Comparison of ENCODE assay signal across 16 cellular contexts in the genomic region with DNA sequence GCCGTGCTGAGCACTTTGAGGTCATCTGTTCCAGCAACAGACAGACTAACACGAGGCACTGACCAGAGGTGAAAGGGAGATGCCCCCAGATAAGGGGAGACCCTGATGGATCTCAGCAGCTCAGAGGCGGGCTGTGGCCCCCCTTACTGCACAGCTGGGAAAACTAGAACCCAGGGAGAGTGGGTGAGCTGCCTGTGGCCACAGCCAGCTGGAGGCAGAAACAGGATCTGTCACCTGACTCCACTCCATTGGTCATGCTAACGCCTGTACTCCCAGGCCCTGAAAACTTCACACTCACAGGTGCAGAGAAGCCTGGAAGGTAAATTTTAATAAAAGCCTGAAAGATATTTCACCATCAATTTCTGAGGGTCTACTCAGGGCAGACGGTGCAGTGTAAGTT.
A peak's percentile ranks its signal among the peaks of the same experiment; 100 is the strongest.
DNase-seq lines count a peak whose midpoint lies in the region; ATAC-seq and TF ChIP-seq lines count a peak whose summit lies in the region.
"Had no signal": no experiment of that assay in that cellular context is flagged by ENCODE, and none has a peak within 500 bp of the region (broad histone marks: within the 10 kb centered on the region; RNA-seq: fewer than 3 reads in every experiment).

No MANE protein-coding gene starts in this region.

- DNase-seq in NCI-H2029 treated with DMSO at 0.1 percent for 48 hours (lab: John Stamatoyannopoulos, UW) (peak; percentile 3), NCI-H2029 (lab: John Stamatoyannopoulos, UW) (no peak), SJCRH30 (peak; percentile 76 to 87), nephron progenitor cell (no peak), coronary artery (ENCODE audit: low spot score) (no peak), cerebellar cortex (ENCODE audit: low spot score) (no peak)
- DNase-seq in CD4-positive, alpha-beta T cell = no peak
- no peak for DNase-seq in activated naive CD4-positive, alpha-beta T cell treated with anti-CD3 and anti-CD28 coated beads, Interleukin-2, amount 10 ng/mL, durations not matched to agents 7 days and 5 days
- DNase-seq: 8988T, GF-D8, KG1, NCI-H1436, NCI-H2081, NCI-H446, NCI-H748 treated with DMSO at 0.1 percent for 48 hours had no signal

- peaks cover 11% of the 10 kb centered on the region; the same call in 1 of the 2 replicates for H3K4me1 ChIP-seq in SJCRH30

- TF ChIP-seq CTCF in CD4-positive, alpha-beta T cell (IDR thresholded peaks at IDR 0.05) = no peak
- TF ChIP-seq CTCF in nephron progenitor cell (IDR thresholded peaks at IDR 0.05) = no peak
- no peak for TF ChIP-seq CTCF in coronary artery (IDR thresholded peaks at IDR 0.05)

- H3K36me3 Mint-ChIP-seq in CD4-positive, alpha-beta T cell (ENCODE audit: low read depth) = peaks cover 28% of the 10 kb centered on the region
- peaks cover 34% of the 10 kb centered on the region for H3K36me3 Mint-ChIP-seq in nephron progenitor cell (ENCODE audit: low read depth)
- peaks cover 2% of the 10 kb centered on the region for H3K36me3 Mint-ChIP-seq in activated naive CD4-positive, alpha-beta T cell treated with anti-CD3 and anti-CD28 coated beads, Interleukin-2, amount 10 ng/mL, durations not matched to agents 7 days and 5 days

- no peaks in the 10 kb centered on the region for H3K9me3 ChIP-seq in CD4-positive, alpha-beta T cell (ENCODE audit: control insufficient read depth, low read length)
- H3K9me3 ChIP-seq in SJCRH30 (replicated peaks) = no peaks in the 10 kb centered on the region

- intact Hi-C loops in CD4-positive, alpha-beta T cell (cut with DNase I, micrococcal nuclease) = no loop called here

- no peaks in the 10 kb centered on the region for H3K36me3 ChIP-seq in SJCRH30

- CTCF ChIA-PET in CD4-positive, alpha-beta T cell (lab: Charles Lee) = no interaction called here
- CTCF ChIA-PET in activated naive CD4-positive, alpha-beta T cell treated with anti-CD3 and anti-CD28 coated beads, Interleukin-2, amount 10 ng/mL, durations not matched to agents 7 days and 5 days (lab: Charles Lee) = no interaction called here

- POLR2A ChIA-PET in CD4-positive, alpha-beta T cell (lab: Charles Lee) = no interaction called here

- H3K9me3 Mint-ChIP-seq in CD4-positive, alpha-beta T cell = no peaks in the 10 kb centered on the region
- H3K9me3 Mint-ChIP-seq in nephron progenitor cell = peaks cover 9% of the 10 kb centered on the region
- no peaks in the 10 kb centered on the region for H3K9me3 Mint-ChIP-seq in activated naive CD4-positive, alpha-beta T cell treated with anti-CD3 and anti-CD28 coated beads, Interleukin-2, amount 10 ng/mL, durations not matched to agents 7 days and 5 days

- H3K4me1 Mint-ChIP-seq in CD4-positive, alpha-beta T cell (ENCODE audit: low read depth) = peaks cover 11% of the 10 kb centered on the region
- H3K4me1 Mint-ChIP-seq in nephron progenitor cell = peaks cover 29% of the 10 kb centered on the region
- no peaks in the 10 kb centered on the region for H3K4me1 Mint-ChIP-seq in activated naive CD4-positive, alpha-beta T cell treated with anti-CD3 and anti-CD28 coated beads, Interleukin-2, amount 10 ng/mL, durations not matched to agents 7 days and 5 days

- H3K27ac ChIP-seq in CD4-positive, alpha-beta T cell (ENCODE audit: low read depth, low read length) = no peak overlapping the region
- peak overlapping the region; percentile 73 for H3K27ac ChIP-seq in SJCRH30
- H3K27ac ChIP-seq in coronary artery = no peak overlapping the region

- no peaks in the 10 kb centered on the region for H3K27me3 Mint-ChIP-seq in CD4-positive, alpha-beta T cell
- H3K27me3 Mint-ChIP-seq in nephron progenitor cell (ENCODE audit: low read depth, poor library complexity) = peaks cover 5% of the 10 kb centered on the region
- no peaks in the 10 kb centered on the region for H3K27me3 Mint-ChIP-seq in activated naive CD4-positive, alpha-beta T cell treated with anti-CD3 and anti-CD28 coated beads, Interleukin-2, amount 10 ng/mL, durations not matched to agents 7 days and 5 days

- H3K27ac Mint-ChIP-seq in CD4-positive, alpha-beta T cell = peak overlapping the region; percentile 78
- H3K27ac Mint-ChIP-seq in nephron progenitor cell = peak overlapping the region; percentile 42
- H3K27ac Mint-ChIP-seq in activated naive CD4-positive, alpha-beta T cell treated with anti-CD3 and anti-CD28 coated beads, Interleukin-2, amount 10 ng/mL, durations not matched to agents 7 days and 5 days = no peak overlapping the region
- H3K27ac Mint-ChIP-seq: GM23338 had no signal

- no peak overlapping the region for H3K4me3 Mint-ChIP-seq in CD4-positive, alpha-beta T cell
- no peak overlapping the region for H3K4me3 Mint-ChIP-seq in nephron progenitor cell
- no peak overlapping the region for H3K4me3 Mint-ChIP-seq in activated naive CD4-positive, alpha-beta T cell treated with anti-CD3 and anti-CD28 coated beads, Interleukin-2, amount 10 ng/mL, durations not matched to agents 7 days and 5 days
- H3K4me3 Mint-ChIP-seq: GM23338 had no signal

- no peaks in the 10 kb centered on the region for H3K27me3 ChIP-seq in CD4-positive, alpha-beta T cell (ENCODE audit: control insufficient read depth, insufficient read depth, low read length)
- H3K27me3 ChIP-seq in SJCRH30 = no peaks in the 10 kb centered on the region

- no peak for ATAC-seq in CD4-positive, alpha-beta T cell (ENCODE audit: poor library complexity)
- ATAC-seq: GM23338 had no signal

- H3K4me3 ChIP-seq in SJCRH30 (no peak overlapping the region), coronary artery (no peak overlapping the region)
- H3K4me3 ChIP-seq: GM23338 had no signal

Comparison
In these comparisons a context has a peak if more than half of its experiments do, and no peak if none do; other contexts are left out.
1. DNase-seq: peak in NCI-H2029 treated with DMSO at 0.1 percent for 48 hours (single experiment) and SJCRH30 (2 of 2); none in NCI-H2029 (single experiment), CD4-positive, alpha-beta T cell (0 of 10), nephron progenitor cell (single experiment), activated naive CD4-positive, alpha-beta T cell treated with anti-CD3 and anti-CD28 coated beads, Interleukin-2, amount 10 ng/mL, durations not matched to agents 7 days and 5 days (single experiment), coronary artery (single experiment) and cerebellar cortex (single experiment).